10 cellular contexts compared by ENCODE assay signal in the genomic region with DNA sequence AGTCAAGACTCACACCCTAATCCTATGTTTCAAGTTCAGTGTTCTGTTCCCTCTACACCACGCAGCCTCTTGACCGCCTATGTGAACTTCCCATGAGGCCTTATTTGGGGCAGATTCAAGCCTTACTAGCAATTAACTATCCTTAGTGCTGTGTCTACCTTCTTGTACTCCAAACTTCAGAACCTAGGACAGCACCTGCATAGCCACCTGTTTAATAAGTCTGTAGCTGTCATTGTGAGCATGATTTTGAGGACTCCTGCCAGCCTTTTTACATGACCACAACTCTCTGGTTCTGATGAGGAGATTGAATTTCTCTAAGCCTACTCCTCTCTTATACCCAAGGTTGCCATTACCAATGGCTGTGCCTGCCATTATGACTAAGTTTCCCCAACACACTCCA. TPM values are rescaled to one million over a fixed set of nuclear protein-coding genes. Genes with fewer than 3 reads are reported as not detected.
DNase-seq lines count a peak whose midpoint lies in the region; ATAC-seq and TF ChIP-seq lines count a peak whose summit lies in the region.
"Had no signal": no experiment of that assay in that cellular context is flagged by ENCODE, and none has a peak within 500 bp of the region (broad histone marks: within the 10 kb centered on the region; RNA-seq: fewer than 3 reads in every experiment).

No MANE protein-coding gene starts in this region.

- WGBS in mammary epithelial cell (ENCODE audit: low coverage, missing lambda C conversion rate): 65% methylated on average over 2 of the region's 2 CpGs

- TF ChIP-seq CTCF in MM.1S (IDR thresholded peaks at IDR 0.05; ENCODE audit: low read length): no peak
- no peak for TF ChIP-seq CTCF in mammary epithelial cell (conservative IDR thresholded peaks at IDR 0.05 in 1 of 2, IDR thresholded peaks at IDR 0.05 in 1 of 2; ENCODE audit: extremely low read depth in 1 of 2, insufficient read depth in 1 of 2, low read depth in 1 of 2, low read length in 2 of 2)
- TF ChIP-seq CTCF in nephron progenitor cell (IDR thresholded peaks at IDR 0.05): no peak
- TF ChIP-seq CTCF in CD8-positive, alpha-beta T cell (IDR thresholded peaks at IDR 0.05): no peak
- no peak for TF ChIP-seq CTCF in coronary artery (IDR thresholded peaks at IDR 0.05)

- in situ Hi-C loops in mammary epithelial cell (cut with MboI; ENCODE audit: low sequenced_read_pairs in 2 of 2): no loop called here

- H3K9me3 ChIP-seq in MM.1S (replicated peaks; ENCODE audit: insufficient read depth, low read length): no peaks in the 10 kb centered on the region
- H3K9me3 ChIP-seq in mammary epithelial cell (replicated peaks; ENCODE audit: insufficient read depth, low read length): no peaks in the 10 kb centered on the region
- H3K9me3 ChIP-seq in CD8-positive, alpha-beta T cell (ENCODE audit: low read length): no peaks in the 10 kb centered on the region

- no peak overlapping the region for H3K4me2 ChIP-seq in MM.1S (ENCODE audit: low read depth, low read length)
- no peak overlapping the region for H3K4me2 ChIP-seq in mammary epithelial cell (ENCODE audit: insufficient read depth, low read depth, low read length)

- H3K9me2 ChIP-seq in MM.1S (replicated peaks; ENCODE audit: insufficient read depth, low read length): no peaks in the 10 kb centered on the region

- no peaks in the 10 kb centered on the region for H4K20me1 ChIP-seq in MM.1S (ENCODE audit: insufficient read depth, low read length)
- no peaks in the 10 kb centered on the region for H4K20me1 ChIP-seq in mammary epithelial cell (ENCODE audit: insufficient read depth, low read length)

- H3K27me3 ChIP-seq in MM.1S (replicated peaks; ENCODE audit: insufficient read depth, low read length) (no peaks in the 10 kb centered on the region), mammary epithelial cell (ENCODE audit: insufficient read depth, low read length) (peaks cover 3% of the 10 kb centered on the region)
- no peaks in the 10 kb centered on the region for H3K27me3 ChIP-seq in CD8-positive, alpha-beta T cell (ENCODE audit: insufficient read depth, low read length)

- no TSS peak for BruUV-seq in mammary epithelial cell (replicated peaks; lab: Mats Ljungman, UMichigan)

- no peak for ATAC-seq in CD8-positive, alpha-beta T cell

- no peak overlapping the region for H3K4me3 Mint-ChIP-seq in nephron progenitor cell
- H3K4me3 Mint-ChIP-seq in CD8-positive, alpha-beta T cell: no peak overlapping the region
- H3K4me3 Mint-ChIP-seq: neural crest cell had no signal

- no peaks in the 10 kb centered on the region for H3K4me1 Mint-ChIP-seq in nephron progenitor cell
- H3K4me1 Mint-ChIP-seq in CD8-positive, alpha-beta T cell (ENCODE audit: low read depth): no peaks in the 10 kb centered on the region
- H3K4me1 Mint-ChIP-seq: neural crest cell had no signal

- H3K4me1 ChIP-seq in MM.1S (ENCODE audit: low read length) (no peaks in the 10 kb centered on the region), mammary epithelial cell (ENCODE audit: insufficient read depth, low read length) (no peaks in the 10 kb centered on the region)
- no peaks in the 10 kb centered on the region for H3K4me1 ChIP-seq in CD8-positive, alpha-beta T cell (ENCODE audit: insufficient read depth, low read length)

- H3K27ac ChIP-seq in MM.1S (ENCODE audit: low read length) (no peak overlapping the region), mammary epithelial cell (ENCODE audit: insufficient read depth, low read depth, low read length) (no peak overlapping the region), coronary artery (no peak overlapping the region)
- no peak overlapping the region for H3K27ac ChIP-seq in CD8-positive, alpha-beta T cell (ENCODE audit: low read depth, low read length)
- H3K27ac ChIP-seq: epithelial cell of prostate had no signal

- H3K4me3 ChIP-seq in MM.1S (ENCODE audit: low read length) (no peak overlapping the region), mammary epithelial cell (replicated peaks in 1 of 3; ENCODE audit: insufficient read depth in 1 of 3, low read depth in 2 of 3, low read length in 3 of 3) (no peak overlapping the region), coronary artery (no peak overlapping the region)
- no peak overlapping the region for H3K4me3 ChIP-seq in CD8-positive, alpha-beta T cell (ENCODE audit: low read depth, low read length)

- no peaks in the 10 kb centered on the region for H3F3A ChIP-seq in MM.1S (ENCODE audit: insufficient read depth, low read length)

- H3K9me3 Mint-ChIP-seq in nephron progenitor cell: no peaks in the 10 kb centered on the region
- no peaks in the 10 kb centered on the region for H3K9me3 Mint-ChIP-seq in CD8-positive, alpha-beta T cell
- H3K9me3 Mint-ChIP-seq: neural crest cell had no signal

- no peak overlapping the region for H3K9ac ChIP-seq in MM.1S (ENCODE audit: low read length)
- no peak overlapping the region for H3K9ac ChIP-seq in mammary epithelial cell (ENCODE audit: insufficient read depth, low read length)

- no peak overlapping the region for H3K27ac Mint-ChIP-seq in nephron progenitor cell
- no peak overlapping the region for H3K27ac Mint-ChIP-seq in CD8-positive, alpha-beta T cell

- H3K36me3 ChIP-seq in MM.1S (replicated peaks; ENCODE audit: insufficient read depth, low read length) (no peaks in the 10 kb centered on the region), mammary epithelial cell (ENCODE audit: insufficient read depth, low read length) (no peaks in the 10 kb centered on the region)
- H3K36me3 ChIP-seq in CD8-positive, alpha-beta T cell (ENCODE audit: insufficient read depth, low read length): no peaks in the 10 kb centered on the region

- dilution Hi-C loops in mammary epithelial cell (cut with HindIII; ENCODE audit: low sequenced_read_pairs): no loop called here

- CTCF ChIA-PET in mammary epithelial cell (lab: Charles Lee; ENCODE audit: low non-redundant PET): no interaction called here
- CTCF ChIA-PET in CD8-positive, alpha-beta T cell (lab: Charles Lee): interaction anchor here (1.4 kb wide), 1 partner anchor 35 kb away, joined by 3 read pairs; no protein-coding TSS in a partner anchor

- H3K36me3 Mint-ChIP-seq in nephron progenitor cell (ENCODE audit: low read depth): no peaks in the 10 kb centered on the region
- H3K36me3 Mint-ChIP-seq in CD8-positive, alpha-beta T cell: no peaks in the 10 kb centered on the region

- no peaks in the 10 kb centered on the region for H3K27me3 Mint-ChIP-seq in nephron progenitor cell (ENCODE audit: low read depth, poor library complexity)
- H3K27me3 Mint-ChIP-seq in CD8-positive, alpha-beta T cell (ENCODE audit: low read depth): peaks cover 5% of the 10 kb centered on the region

- DNase-seq in NCI-H82 (lab: John Stamatoyannopoulos, UW) (peak; percentile 25), NCI-H82 treated with DMSO at 0.1 percent for 48 hours (lab: John Stamatoyannopoulos, UW; ENCODE audit: unreplicated experiment) (no peak), MM.1S (peak; percentile 65), mammary epithelial cell (peak; percentile 41), nephron progenitor cell (peak; percentile 48), NCI-H2227 treated with DMSO at 0.1 percent for 48 hours (lab: John Stamatoyannopoulos, UW) (no peak), coronary artery (ENCODE audit: low spot score) (no peak)
- no peak for DNase-seq in CD8-positive, alpha-beta T cell

- POLR2A ChIA-PET in CD8-positive, alpha-beta T cell (lab: Charles Lee): no interaction called here

- no peaks in the 10 kb centered on the region for H3K79me2 ChIP-seq in MM.1S (ENCODE audit: low read length)
- no peaks in the 10 kb centered on the region for H3K79me2 ChIP-seq in mammary epithelial cell (ENCODE audit: insufficient read depth, low read length)

- H2AFZ ChIP-seq in MM.1S (ENCODE audit: low read length): no peak overlapping the region
- H2AFZ ChIP-seq in mammary epithelial cell (ENCODE audit: low read depth, low read length): no peak overlapping the region

- intact Hi-C loops in mammary epithelial cell (cut with micrococcal nuclease): no loop called here
- intact Hi-C loops in CD8-positive, alpha-beta T cell (cut with DNase I, micrococcal nuclease): loop anchor here in 1 of 2 experiments (5.0 kb wide), 1 partner anchor 52 kb away; a partner anchor contains a TSS

RNA-seq across cellular contexts. Expression of a gene that starts 50.8 kb away (rescaled TPM):
- not detected for total RNA-seq in mammary epithelial cell
- not detected for polyA plus RNA-seq in mammary epithelial cell
- not detected for polyA minus RNA-seq in mammary epithelial cell
- not detected for total RNA-seq in CD8-positive, alpha-beta T cell

Comparison
In these comparisons a context has a peak if more than half of its experiments do, and no peak if none do; other contexts are left out.
1. DNase-seq: peak in NCI-H82 (single experiment), MM.1S (single experiment), mammary epithelial cell (single experiment) and nephron progenitor cell (single experiment); none in NCI-H82 treated with DMSO at 0.1 percent for 48 hours (single experiment), NCI-H2227 treated with DMSO at 0.1 percent for 48 hours (single experiment), CD8-positive, alpha-beta T cell (0 of 7) and coronary artery (single experiment).